ENCODE assay signal across 1 cellular context in genomic region chr1:1027723-1028266, GRCh38.
TF ChIP-seq lines count a peak whose summit lies in the region.

No MANE protein-coding gene starts in this region.

TF ChIP-seq in H1, 55 proteins besides CTCF, POLR2A, EP300 and RAD21:
- no peak for TF ChIP-seq BCL11A (IDR thresholded peaks at IDR 0.05; ENCODE audit: low read depth in 2 of 2, low read length in 2 of 2)
- no peak for TF ChIP-seq NRF1 (IDR thresholded peaks at IDR 0.05; ENCODE audit: low read depth, low read length)
- no peak for TF ChIP-seq USF2 (IDR thresholded peaks at IDR 0.05; ENCODE audit: low read length)
- TF ChIP-seq ZNF274 (IDR thresholded peaks at IDR 0.05; ENCODE audit: borderline replicate concordance, extremely low read depth, low read length): no peak
- TF ChIP-seq, protein P1, sequence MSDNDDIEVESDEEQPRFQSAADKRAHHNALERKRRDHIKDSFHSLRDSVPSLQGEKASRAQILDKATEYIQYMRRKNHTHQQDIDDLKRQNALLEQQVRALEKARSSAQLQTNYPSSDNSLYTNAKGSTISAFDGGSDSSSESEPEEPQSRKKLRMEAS (IDR thresholded peaks at IDR 0.05): no peak
- no peak for TF ChIP-seq CHD7 (IDR thresholded peaks at IDR 0.05; ENCODE audit: insufficient replicate concordance, low read length)
- TF ChIP-seq CBX5 (IDR thresholded peaks at IDR 0.05; ENCODE audit: low read depth, low read length): no peak
- TF ChIP-seq CTBP2 (IDR thresholded peaks at IDR 0.05; ENCODE audit: borderline replicate concordance, insufficient read depth, insufficient read length, low read length): no peak
- TF ChIP-seq TBP (IDR thresholded peaks at IDR 0.05; ENCODE audit: low read depth, low read length): no peak
